ENCODE assay signal across 2 cellular contexts in the genomic region with DNA sequence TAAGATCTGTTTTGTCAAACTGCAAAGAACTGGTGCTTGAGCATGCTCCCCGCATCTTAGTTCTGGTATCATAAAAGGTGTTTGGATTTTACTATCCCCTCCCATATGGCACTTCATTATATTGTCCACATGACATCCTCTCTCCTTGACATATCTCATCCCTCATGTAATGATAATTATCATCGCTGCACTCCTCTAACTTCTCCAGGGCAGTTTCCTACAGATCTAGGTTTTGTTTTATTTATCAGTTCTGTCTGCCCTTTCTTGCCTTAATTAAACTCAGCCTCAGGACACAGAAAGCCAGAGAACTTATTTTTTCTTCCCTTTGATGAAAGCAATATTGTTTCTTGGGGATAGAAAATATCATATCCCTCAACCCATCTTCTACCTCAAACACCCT.
"Had no signal": no experiment of that assay in that cellular context is flagged by ENCODE, and none has a peak within 500 bp of the region (broad histone marks: within the 10 kb centered on the region; RNA-seq: fewer than 3 reads in every experiment).

No MANE protein-coding gene starts in this region.

- DNase-seq: GDM1 had no signal

- ATAC-seq: GM12878 had no signal

- H3K4me3 ChIP-seq: GM12878 had no signal
